13 cellular contexts compared by ENCODE assay signal in the genomic region with DNA sequence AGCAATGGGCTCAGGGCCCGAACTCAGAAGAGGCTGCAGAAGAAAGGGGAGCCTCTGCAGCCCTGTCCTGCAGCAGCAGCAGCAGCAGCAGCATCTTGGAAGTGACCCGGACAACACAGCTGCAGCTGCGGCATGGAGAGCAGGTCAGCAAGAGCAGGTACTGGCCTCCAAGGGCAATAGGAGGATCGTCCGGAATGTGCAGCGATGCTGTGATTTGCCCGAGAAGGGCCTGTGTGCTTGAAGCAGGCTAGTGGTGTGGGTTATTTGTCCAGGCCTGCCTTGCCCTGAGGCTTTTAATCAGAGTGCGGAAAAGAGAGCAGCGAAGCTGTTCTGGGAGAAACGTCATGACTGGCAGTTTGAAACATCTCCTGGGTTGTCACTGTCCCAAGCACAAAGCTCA.
DNase-seq lines count a peak whose midpoint lies in the region; ATAC-seq and TF ChIP-seq lines count a peak whose summit lies in the region.
"Had no signal": no experiment of that assay in that cellular context is flagged by ENCODE, and none has a peak within 500 bp of the region (broad histone marks: within the 10 kb centered on the region; RNA-seq: fewer than 3 reads in every experiment).

No MANE protein-coding gene starts in this region.

- no CpG with 5 or more reads among the region's 10 CpGs for WGBS in neuronal stem cell (ENCODE audit: extremely low coverage in 2 of 2, insufficient read length in 2 of 2, insufficient replicate concordance in 1 of 2), 2 donors

- H3K18ac ChIP-seq in neuronal stem cell (ENCODE audit: low read length) = peak overlapping the region; percentile 57

- no peak overlapping the region for H3K23ac ChIP-seq in neuronal stem cell (ENCODE audit: low read depth, low read length, poor library complexity)

- H3K4ac ChIP-seq in neuronal stem cell (ENCODE audit: low read length) = no peak overlapping the region

- no peaks in the 10 kb centered on the region for H3K36me3 ChIP-seq in neuronal stem cell (replicated peaks in 1 of 2; ENCODE audit: control insufficient read depth in 2 of 2, insufficient read depth in 2 of 2, low read length in 2 of 2)
- H3K36me3 ChIP-seq: HAP-1 had no signal

- H3K4me2 ChIP-seq in neuronal stem cell (ENCODE audit: insufficient read depth, low read length, poor library complexity, severe bottlenecking) = no peak overlapping the region

- H3K9ac ChIP-seq in neuronal stem cell (ENCODE audit: low read depth, low read length, poor library complexity) = no peak overlapping the region

- in situ Hi-C loops in GM13976 (cut with MboI; ENCODE audit: low sequenced_read_pairs, unreplicated experiment) = no loop called here

- H3K4me1 ChIP-seq in foreskin keratinocyte (no peaks in the 10 kb centered on the region), neuronal stem cell (ENCODE audit: control insufficient read depth in 2 of 2, insufficient read depth in 1 of 2, low read depth in 1 of 2, low read length in 2 of 2) (no peaks in the 10 kb centered on the region)
- H3K4me1 ChIP-seq: Caco-2, HAP-1 had no signal

- no peak overlapping the region for H2BK15ac ChIP-seq in neuronal stem cell (ENCODE audit: low read length)

- H3K79me1 ChIP-seq in neuronal stem cell (ENCODE audit: low read depth, low read length) = no peaks in the 10 kb centered on the region

- no peak overlapping the region for H2AK5ac ChIP-seq in neuronal stem cell (ENCODE audit: low read depth, low read length)

- TF ChIP-seq CTCF in foreskin keratinocyte (conservative IDR thresholded peaks at IDR 0.05) (no peak), GM13976 (IDR thresholded peaks at IDR 0.05; ENCODE audit: borderline replicate concordance, control extremely low read depth, extremely low read depth, insufficient read depth, missing control alignments) (no peak)

- no peak overlapping the region for H3K14ac ChIP-seq in neuronal stem cell (ENCODE audit: low read length)

- H3K27ac ChIP-seq in foreskin keratinocyte (no peak overlapping the region), neuronal stem cell (replicated peaks; ENCODE audit: low read length) (no peak overlapping the region)
- H3K27ac ChIP-seq: C4-2B had no signal

- DNase-seq in ecto neural progenitor cell (ENCODE audit: low spot score) (peak; percentile 51), foreskin keratinocyte (peak; percentile 6 to 44), neuronal stem cell (ENCODE audit: low spot score) (no peak), GM13976 (ENCODE audit: low spot score) (no peak), NCI-H82 treated with DMSO at 0.1 percent for 48 hours (lab: John Stamatoyannopoulos, UW; ENCODE audit: unreplicated experiment) (no peak)
- DNase-seq: ACHN; AML-193; CD4-positive, alpha-beta T cell; GDM1 had no signal

- no peak for ATAC-seq in foreskin keratinocyte
- no peak for ATAC-seq in GM18858 (IDR thresholded peaks at IDR 0.05; ENCODE audit: unreplicated experiment)

- H3K9me3 ChIP-seq in neuronal stem cell (replicated peaks in 1 of 2; ENCODE audit: control insufficient read depth in 2 of 2, insufficient read depth in 1 of 2, low read depth in 1 of 2, low read length in 2 of 2) = peaks cover 0 to 4% of the 10 kb centered on the region in 2 donors
- H3K9me3 ChIP-seq: Caco-2, HAP-1 had no signal

- H2AFZ ChIP-seq in neuronal stem cell (ENCODE audit: low read length) = peak overlapping the region; percentile 30

- H2BK120ac ChIP-seq in neuronal stem cell (ENCODE audit: low read depth, low read length) = no peak overlapping the region

- no peak overlapping the region for H2BK5ac ChIP-seq in neuronal stem cell (ENCODE audit: low read length)

- no peak overlapping the region for H4K8ac ChIP-seq in neuronal stem cell (ENCODE audit: low read depth, low read length)

- H3K27me3 ChIP-seq in foreskin keratinocyte (no peaks in the 10 kb centered on the region), neuronal stem cell (ENCODE audit: control insufficient read depth in 3 of 3, insufficient read depth in 3 of 3, low read depth in 1 of 3, low read length in 3 of 3) (no peaks in the 10 kb centered on the region)

- H2BK12ac ChIP-seq in neuronal stem cell (ENCODE audit: low read length) = no peak overlapping the region

- no peak overlapping the region for H3K4me3 ChIP-seq in neuronal stem cell (ENCODE audit: low read length in 2 of 2)
- H3K4me3 ChIP-seq: HAP-1 had no signal

- no peak overlapping the region for H4K91ac ChIP-seq in neuronal stem cell (ENCODE audit: low read depth, low read length, poor library complexity)

Comparison
In these comparisons a context has a peak if more than half of its experiments do, and no peak if none do; other contexts are left out.
1. DNase-seq: peak in ecto neural progenitor cell (single experiment) and foreskin keratinocyte (2 of 2); none in neuronal stem cell (single experiment), GM13976 (single experiment) and NCI-H82 treated with DMSO at 0.1 percent for 48 hours (single experiment).